10 cellular contexts compared by ENCODE assay signal in the genomic region with DNA sequence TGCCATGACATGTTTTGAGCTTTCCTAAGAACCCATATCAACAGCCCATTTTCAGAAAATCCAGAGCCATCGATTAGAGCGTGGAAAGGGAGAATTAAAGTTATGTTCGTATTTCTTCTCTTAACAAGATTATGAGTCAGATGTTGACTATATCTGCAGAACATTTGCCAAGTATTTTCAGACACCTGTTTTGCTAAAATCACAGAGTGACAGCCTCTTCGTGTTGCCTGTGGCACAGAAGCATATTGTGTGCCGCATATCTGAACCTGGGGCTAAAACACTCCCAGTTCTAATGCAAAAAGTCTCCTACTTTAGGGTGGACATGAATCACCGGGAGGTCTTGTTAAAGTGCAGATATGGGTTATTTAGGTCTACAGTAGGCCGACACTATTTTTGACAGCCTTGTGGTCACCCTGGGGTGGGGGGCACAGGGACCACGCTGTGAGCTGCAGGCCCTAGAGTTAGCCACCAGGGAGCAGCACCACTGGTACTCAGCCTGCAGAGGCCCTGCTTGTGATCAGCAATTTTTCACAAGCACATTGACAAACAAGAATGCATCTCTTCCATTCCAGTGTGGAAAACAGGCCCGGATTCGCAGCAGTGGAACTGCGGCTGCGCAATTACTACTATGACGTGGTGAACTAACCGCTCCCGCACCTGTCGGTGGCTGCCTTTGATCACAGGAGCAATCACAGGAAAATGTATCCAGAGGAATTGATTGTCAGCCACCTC.
DNase-seq lines count a peak whose midpoint lies in the region; ATAC-seq and TF ChIP-seq lines count a peak whose summit lies in the region.
"Had no signal": no experiment of that assay in that cellular context is flagged by ENCODE, and none has a peak within 500 bp of the region (broad histone marks: within the 10 kb centered on the region; RNA-seq: fewer than 3 reads in every experiment).

No MANE protein-coding gene starts in this region.

- H3K27ac ChIP-seq in spleen (no peak overlapping the region), tibial artery (no peak overlapping the region)

- no peaks in the 10 kb centered on the region for H3K36me3 Mint-ChIP-seq in activated CD4-positive, alpha-beta T cell treated with anti-CD3 and anti-CD28 coated beads for 36 hours (ENCODE audit: low read depth)

- H3K36me3 ChIP-seq in spleen (peaks cover 0 to 100% (median 60%) of the 10 kb centered on the region in 6 donors), tibial artery (no peaks in the 10 kb centered on the region)

- H3K27ac Mint-ChIP-seq in activated CD4-positive, alpha-beta T cell treated with anti-CD3 and anti-CD28 coated beads for 36 hours: no peak overlapping the region
- H3K27ac Mint-ChIP-seq: T-helper 1 cell treated with Interleukin-12 subunit alpha and Interleukin-12 subunit beta and Interleukin-4 antibody, amounts not matched to agents 30 μg/mL and 1 μg/mL, for 36 hours had no signal

- intact Hi-C loops in activated CD4-positive, alpha-beta T cell treated with anti-CD3 and anti-CD28 coated beads for 36 hours (cut with DNase I, micrococcal nuclease): no loop called here
- intact Hi-C loops in spleen (cut with DNase I; ENCODE audit: low total_unique reads) (no loop called here), tibial artery (cut with DNase I; ENCODE audit: low total_unique reads) (no loop called here)

- POLR2A ChIA-PET in activated CD4-positive, alpha-beta T cell treated with anti-CD3 and anti-CD28 coated beads for 36 hours (lab: Charles Lee): no interaction called here

- no peak overlapping the region for H3K4me3 Mint-ChIP-seq in activated CD4-positive, alpha-beta T cell treated with anti-CD3 and anti-CD28 coated beads for 36 hours
- H3K4me3 Mint-ChIP-seq: T-helper 1 cell treated with Interleukin-12 subunit alpha and Interleukin-12 subunit beta and Interleukin-4 antibody, amounts not matched to agents 30 μg/mL and 1 μg/mL, for 36 hours had no signal

- no peaks in the 10 kb centered on the region for H3K4me1 Mint-ChIP-seq in activated CD4-positive, alpha-beta T cell treated with anti-CD3 and anti-CD28 coated beads for 36 hours

- H3K9me3 ChIP-seq in spleen (no peaks in the 10 kb centered on the region), tibial artery (no peaks in the 10 kb centered on the region)

- H3K4me1 ChIP-seq in spleen (no peaks in the 10 kb centered on the region), tibial artery (no peaks in the 10 kb centered on the region)

- CTCF ChIA-PET in activated CD4-positive, alpha-beta T cell treated with anti-CD3 and anti-CD28 coated beads for 36 hours (lab: Charles Lee): no interaction called here

- H3K27me3 ChIP-seq in spleen (replicated peaks in 1 of 7) (no peaks in the 10 kb centered on the region), tibial artery (peaks cover 0 to 3% of the 10 kb centered on the region in 2 donors)

- H3K4me3 ChIP-seq in epithelial cell of proximal tubule (ENCODE audit: low read depth, low read length) (no peak overlapping the region), spleen (no peak overlapping the region), tibial artery (no peak overlapping the region)

- H3K9me3 Mint-ChIP-seq in activated CD4-positive, alpha-beta T cell treated with anti-CD3 and anti-CD28 coated beads for 36 hours (ENCODE audit: low read depth): no peaks in the 10 kb centered on the region
- H3K9me3 Mint-ChIP-seq: T-helper 1 cell treated with Interleukin-12 subunit alpha and Interleukin-12 subunit beta and Interleukin-4 antibody, amounts not matched to agents 30 μg/mL and 1 μg/mL, for 36 hours had no signal

- peaks cover under 1% of the 10 kb centered on the region for H3K27me3 Mint-ChIP-seq in activated CD4-positive, alpha-beta T cell treated with anti-CD3 and anti-CD28 coated beads for 36 hours

- TF ChIP-seq POLR2A in spleen (IDR thresholded peaks at IDR 0.05): no peak

- WGBS in spleen, 5 donors: 88 to 93% (median 90%) methylated on average over 15 to 16 of the region's 16 CpGs

- no peak for ATAC-seq in activated CD4-positive, alpha-beta T cell treated with anti-CD3 and anti-CD28 coated beads for 36 hours
- ATAC-seq in HG03460 (IDR thresholded peaks at IDR 0.05; ENCODE audit: unreplicated experiment): no peak

- DNase-seq in activated CD4-positive, alpha-beta T cell treated with anti-CD3 and anti-CD28 coated beads for 36 hours: peak; percentile 35
- DNase-seq in activated CD4-positive, alpha-beta T cell treated with anti-CD3 and anti-CD28 coated beads, Interleukin-2, amount 50 U/mL, for 4 hours: no peak
- peak; percentile 21 for DNase-seq in NCI-H460 (ENCODE audit: extremely low read depth, low read depth)
- no peak for DNase-seq in epithelial cell of proximal tubule (ENCODE audit: low read depth)
- DNase-seq in spleen: no peak
- DNase-seq in activated effector memory CD4-positive, alpha-beta T cell treated with anti-CD3 and anti-CD28 coated beads, Interleukin-2, amount 50 U/mL, for 16 hours: no peak
- no peak for DNase-seq in tibial artery
- DNase-seq: C1 segment of cervical spinal cord had no signal

- TF ChIP-seq CTCF in epithelial cell of proximal tubule (conservative IDR thresholded peaks at IDR 0.05; ENCODE audit: low read depth, low read length) (peak; percentile 79), spleen (IDR thresholded peaks at IDR 0.05 in 8 of 11, conservative IDR thresholded peaks at IDR 0.05 in 3 of 11) (peak in 7 of 11 experiments; percentile 12 to 49 (median 35)), tibial artery (IDR thresholded peaks at IDR 0.05) (no peak)

Comparison
In these comparisons a context has a peak if more than half of its experiments do, and no peak if none do; other contexts are left out.
1. DNase-seq: peak in activated CD4-positive, alpha-beta T cell treated with anti-CD3 and anti-CD28 coated beads for 36 hours (single experiment) and NCI-H460 (single experiment); none in activated CD4-positive, alpha-beta T cell treated with anti-CD3 and anti-CD28 coated beads, Interleukin-2, amount 50 U/mL, for 4 hours (0 of 2), epithelial cell of proximal tubule (single experiment), spleen (single experiment), activated effector memory CD4-positive, alpha-beta T cell treated with anti-CD3 and anti-CD28 coated beads, Interleukin-2, amount 50 U/mL, for 16 hours (single experiment) and tibial artery (0 of 2).
2. CTCF ChIP-seq: peak in epithelial cell of proximal tubule (single experiment) and spleen (7 of 11); none in tibial artery (0 of 2).